In genomic region chr4:13928214-13928613, GRCh38 we compare ENCODE assay signal across 2 cellular contexts.
TF ChIP-seq lines count a peak whose summit lies in the region.

No MANE protein-coding gene starts in this region.

TF ChIP-seq in IMR-90, 13 proteins besides CTCF, POLR2A, EP300 and RAD21 (continued from another document):
- TF ChIP-seq MAZ (IDR thresholded peaks at IDR 0.05; ENCODE audit: borderline replicate concordance, low read depth, low read length), result no peak
- TF ChIP-seq RCOR1 (IDR thresholded peaks at IDR 0.05; ENCODE audit: insufficient replicate concordance, low read length), result no peak
- no peak for TF ChIP-seq CHD1 (IDR thresholded peaks at IDR 0.05; ENCODE audit: low read depth, low read length)
- TF ChIP-seq NFE2L2 (IDR thresholded peaks at IDR 0.05; ENCODE audit: low read depth, low read length), result no peak
- no peak for TF ChIP-seq ELK1 (IDR thresholded peaks at IDR 0.05; ENCODE audit: borderline replicate concordance, low read depth, low read length)
- TF ChIP-seq MAFK (IDR thresholded peaks at IDR 0.05; ENCODE audit: low read depth, low read length), result no peak
- no peak for TF ChIP-seq FOS (IDR thresholded peaks at IDR 0.05; ENCODE audit: low read depth, low read length)
- TF ChIP-seq SMC3 (IDR thresholded peaks at IDR 0.05; ENCODE audit: low read depth, low read length), result no peak

TF ChIP-seq in liver, 16 proteins besides CTCF, POLR2A, EP300 and RAD21 (continued from another document):
- TF ChIP-seq REST (IDR thresholded peaks at IDR 0.05), result no peak
- no peak for TF ChIP-seq FOXA2 (IDR thresholded peaks at IDR 0.05)
- TF ChIP-seq ZBTB33 (IDR thresholded peaks at IDR 0.05), result no peak
- TF ChIP-seq FOXA1 (IDR thresholded peaks at IDR 0.05), result no peak
- TF ChIP-seq SP1 (IDR thresholded peaks at IDR 0.05), result no peak
- no peak for TF ChIP-seq RXRA (IDR thresholded peaks at IDR 0.05)
- no peak for TF ChIP-seq HNF4A (conservative IDR thresholded peaks at IDR 0.05)
TF ChIP-seq in liver: peak in this region for 0.
